In genomic region chr19:38134538-38135149, GRCh38 we compare ENCODE assay signal across 9 cellular contexts.
DNase-seq lines count a peak whose midpoint lies in the region; ATAC-seq, FAIRE-seq and TF ChIP-seq lines count a peak whose summit lies in the region.
"Had no signal": no experiment of that assay in that cellular context is flagged by ENCODE, and none has a peak within 500 bp of the region (broad histone marks: within the 10 kb centered on the region; RNA-seq: fewer than 3 reads in every experiment).

No MANE protein-coding gene starts in this region.

- no peak for TF ChIP-seq POLR2A in gastroesophageal sphincter (IDR thresholded peaks at IDR 0.05)

- H3K36me3 Mint-ChIP-seq in endothelial cell (ENCODE audit: low read depth, unreplicated experiment): peaks cover 25% of the 10 kb centered on the region

- CTCF ChIA-PET in RWPE1 (lab: Yijun Ruan, JAX): interaction anchor here (0.5 to 2.4 kb wide), 16 partner anchors 8 to 237 kb away, joined by 3 to 16 read pairs (median 4); no protein-coding TSS in a partner anchor

- 76 to 81% methylated on average over 14 of the region's 14 CpGs for WGBS in pancreas, 2 donors
- WGBS in gastroesophageal sphincter (ENCODE audit: low coverage in 1 of 2), 2 donors: 67% methylated on average over 7 to 10 of the region's 14 CpGs

- POLR2A ChIA-PET in RWPE1 (lab: Yijun Ruan, JAX; ENCODE audit: low non-redundant PET): interaction anchor here (0.6 kb wide), 1 partner anchor 190 kb away, joined by 5 read pairs; no protein-coding TSS in a partner anchor

- H3K9me3 Mint-ChIP-seq in endothelial cell (ENCODE audit: unreplicated experiment): no peaks in the 10 kb centered on the region

- TF ChIP-seq EP300 in gastroesophageal sphincter (IDR thresholded peaks at IDR 0.05): no peak

- FAIRE-seq in GM19239 (lab: Jason Lieb, UNC): peak; percentile 52
- no peak for FAIRE-seq in pancreas (lab: Jason Lieb, UNC)

- peaks cover 3% of the 10 kb centered on the region for H3K4me1 Mint-ChIP-seq in endothelial cell (ENCODE audit: unreplicated experiment)

- peak in 3 of 4 donors; percentile 22 to 65 (median 46) for ATAC-seq in pancreas
- no peak for ATAC-seq in HG02870 (IDR thresholded peaks at IDR 0.05; ENCODE audit: unreplicated experiment)
- no peak for ATAC-seq in gastroesophageal sphincter

- peak; percentile 77 for TF ChIP-seq CTCF in RWPE1 (conservative IDR thresholded peaks at IDR 0.05; ENCODE audit: low read depth)
- peak; percentile 74 for TF ChIP-seq CTCF in endothelial cell (IDR thresholded peaks at IDR 0.05; ENCODE audit: unreplicated experiment)
- TF ChIP-seq CTCF in pancreas (IDR thresholded peaks at IDR 0.05): peak; percentile 8 to 32 (median 16)
- peak in 1 of 4 experiments; percentile 41 for TF ChIP-seq CTCF in gastroesophageal sphincter (IDR thresholded peaks at IDR 0.05)

- H3K9me3 ChIP-seq in pancreas (no peaks in the 10 kb centered on the region), gastroesophageal sphincter (no peaks in the 10 kb centered on the region)
- H3K9me3 ChIP-seq: SJSA1 had no signal

- peak; percentile 29 for DNase-seq in COLO668 (lab: John Stamatoyannopoulos, UW; ENCODE audit: unreplicated experiment)
- DNase-seq in GM19239 (ENCODE audit: insufficient read length, low spot score): peak; percentile 34
- DNase-seq in RWPE1 (ENCODE audit: low spot score): no peak
- DNase-seq in endothelial cell (ENCODE audit: low spot score): peak; percentile 59
- peak in 2 of 6 donors; percentile 24 to 40 for DNase-seq in pancreas
- DNase-seq in OCI-M2 (lab: John Stamatoyannopoulos, UW; ENCODE audit: unreplicated experiment): no peak

- H3K27ac ChIP-seq in RWPE1 (peak overlapping the region; percentile 97), pancreas (no peak overlapping the region), gastroesophageal sphincter (no peak overlapping the region)
- H3K27ac ChIP-seq: SJSA1 had no signal

- H3K27me3 Mint-ChIP-seq in endothelial cell (ENCODE audit: unreplicated experiment): no peaks in the 10 kb centered on the region

- intact Hi-C loops in pancreas (cut with DNase I): no loop called here

- H3K27me3 ChIP-seq in pancreas: no peaks in the 10 kb centered on the region
- no peaks in the 10 kb centered on the region for H3K27me3 ChIP-seq in gastroesophageal sphincter
- H3K27me3 ChIP-seq: SJSA1 had no signal

- H3K4me3 Mint-ChIP-seq in endothelial cell (ENCODE audit: unreplicated experiment): no peak overlapping the region

- H3K36me3 ChIP-seq in pancreas (peaks cover 0 to 6% (median 0%) of the 10 kb centered on the region in 3 donors), gastroesophageal sphincter (peaks cover 0 to 43% of the 10 kb centered on the region in 2 donors)

- H3K27ac Mint-ChIP-seq in endothelial cell (ENCODE audit: unreplicated experiment): no peak overlapping the region

- H3K4me3 ChIP-seq in pancreas (no peak overlapping the region), gastroesophageal sphincter (no peak overlapping the region)
- H3K4me3 ChIP-seq: SJSA1 had no signal

- H3K4me1 ChIP-seq in pancreas: no peaks in the 10 kb centered on the region
- no peaks in the 10 kb centered on the region for H3K4me1 ChIP-seq in gastroesophageal sphincter
- H3K4me1 ChIP-seq: SJSA1 had no signal

Comparison
In these comparisons a context has a peak if more than half of its experiments do, and no peak if none do; other contexts are left out.
1. DNase-seq: peak in COLO668 (single experiment), GM19239 (single experiment) and endothelial cell (single experiment); none in RWPE1 (single experiment) and OCI-M2 (single experiment).
2. ATAC-seq: peak in pancreas (3 of 4); none in HG02870 (single experiment) and gastroesophageal sphincter (single experiment).